In genomic region chr1:19400875-19401854, GRCh38 we compare ENCODE assay signal across 11 cellular contexts.
DNase-seq lines count a peak whose midpoint lies in the region; TF ChIP-seq lines count a peak whose summit lies in the region.
"Had no signal": no experiment of that assay in that cellular context is flagged by ENCODE, and none has a peak within 500 bp of the region (broad histone marks: within the 10 kb centered on the region; RNA-seq: fewer than 3 reads in every experiment).

No MANE protein-coding gene starts in this region.

- peak overlapping the region; percentile 27 for H3K4me2 ChIP-seq in osteoblast (ENCODE audit: insufficient read depth, low read length)

- peaks cover 89% of the 10 kb centered on the region for H3K79me2 ChIP-seq in osteoblast (ENCODE audit: insufficient read depth, low read length)

- peaks cover 44% of the 10 kb centered on the region for H4K20me1 ChIP-seq in osteoblast (ENCODE audit: insufficient read depth, low read length)

- WGBS in esophagus muscularis mucosa: 56% methylated on average over 10 of the region's 10 CpGs

- TF ChIP-seq EP300 in esophagus muscularis mucosa (IDR thresholded peaks at IDR 0.05): no peak

- DNase-seq in COR-L47 (lab: John Stamatoyannopoulos, UW) (peak; percentile 77), NCI-H345 treated with DMSO at 0.1 percent for 48 hours (lab: John Stamatoyannopoulos, UW; ENCODE audit: unreplicated experiment) (peak; percentile 46), esophagus muscularis mucosa (ENCODE audit: extremely low spot score) (no peak), osteoblast (ENCODE audit: insufficient read length, low spot score, missing footprints) (no peak), HCEC 1CT (no peak), NCI-H2196 (lab: John Stamatoyannopoulos, UW; ENCODE audit: unreplicated experiment) (no peak), BE2C (no peak)
- DNase-seq in stimulated activated CD4-positive, alpha-beta T cell treated with anti-CD3 and anti-CD28 coated beads, Interleukin-12 subunit alpha, Interleukin-12 subunit beta, amount 100 ng/mL, for 4 hours: no peak
- DNase-seq: activated CD8-positive, alpha-beta memory T cell treated with anti-CD3 and anti-CD28 coated beads for 24 hours; cortex of kidney; NCI-H1436 treated with DMSO at 0.1 percent for 48 hours had no signal

- peaks cover 0 to 2% (median under 1%) of the 10 kb centered on the region in 4 donors for H3K36me3 ChIP-seq in esophagus muscularis mucosa
- H3K36me3 ChIP-seq in osteoblast (ENCODE audit: insufficient read depth, low read length): peaks cover 13% of the 10 kb centered on the region
- no peaks in the 10 kb centered on the region for H3K36me3 ChIP-seq in BE2C

- H3K4me3 ChIP-seq in esophagus muscularis mucosa (peak overlapping the region in 2 of 4 donors; percentile 11 to 13), osteoblast (ENCODE audit: insufficient read depth, low read length) (no peak overlapping the region), BE2C (ENCODE audit: low read depth, low read length) (no peak overlapping the region)

- no peaks in the 10 kb centered on the region for H3K27me3 ChIP-seq in esophagus muscularis mucosa
- H3K27me3 ChIP-seq in osteoblast (ENCODE audit: insufficient read depth, low read length): no peaks in the 10 kb centered on the region
- H3K27me3 ChIP-seq in BE2C: no peaks in the 10 kb centered on the region

- H3K4me1 ChIP-seq in esophagus muscularis mucosa: peaks cover 72 to 93% (median 92%) of the 10 kb centered on the region in 4 donors
- peaks cover 49% of the 10 kb centered on the region for H3K4me1 ChIP-seq in osteoblast (ENCODE audit: insufficient read depth, low read length)
- no peaks in the 10 kb centered on the region; the same call in 1 of the 2 replicates for H3K4me1 ChIP-seq in BE2C

- H2AFZ ChIP-seq in osteoblast (ENCODE audit: low read length): no peak overlapping the region

- intact Hi-C loops in esophagus muscularis mucosa (cut with DNase I): no loop called here

- TF ChIP-seq CTCF in esophagus muscularis mucosa (IDR thresholded peaks at IDR 0.05): peak in 1 of 3 experiments; percentile 16
- no peak for TF ChIP-seq CTCF in osteoblast (IDR thresholded peaks at IDR 0.05; ENCODE audit: extremely low read depth, low read depth, low read length)
- no peak for TF ChIP-seq CTCF in BE2C (IDR thresholded peaks at IDR 0.05; ENCODE audit: low read depth, low read length)

- H3K9me3 ChIP-seq in esophagus muscularis mucosa: no peaks in the 10 kb centered on the region
- H3K9me3 ChIP-seq in osteoblast (ENCODE audit: low read depth, low read length): no peaks in the 10 kb centered on the region
- no peaks in the 10 kb centered on the region for H3K9me3 ChIP-seq in BE2C

- TF ChIP-seq POLR2A in esophagus muscularis mucosa (IDR thresholded peaks at IDR 0.05; ENCODE audit: low read depth): no peak

- H3K27ac ChIP-seq in esophagus muscularis mucosa (replicated peaks in 1 of 4) (peak overlapping the region; percentile 88 to 97 (median 92)), osteoblast (ENCODE audit: low read depth, low read length) (peak overlapping the region; percentile 95)

Comparison
In these comparisons a context has a peak if more than half of its experiments do, and no peak if none do; other contexts are left out.
1. DNase-seq: peak in COR-L47 (single experiment) and NCI-H345 treated with DMSO at 0.1 percent for 48 hours (single experiment); none in esophagus muscularis mucosa (single experiment), osteoblast (single experiment), HCEC 1CT (single experiment), NCI-H2196 (single experiment), stimulated activated CD4-positive, alpha-beta T cell treated with anti-CD3 and anti-CD28 coated beads, Interleukin-12 subunit alpha, Interleukin-12 subunit beta, amount 100 ng/mL, for 4 hours (single experiment) and BE2C (single experiment).